8 cellular contexts compared by ENCODE assay signal in the genomic region with DNA sequence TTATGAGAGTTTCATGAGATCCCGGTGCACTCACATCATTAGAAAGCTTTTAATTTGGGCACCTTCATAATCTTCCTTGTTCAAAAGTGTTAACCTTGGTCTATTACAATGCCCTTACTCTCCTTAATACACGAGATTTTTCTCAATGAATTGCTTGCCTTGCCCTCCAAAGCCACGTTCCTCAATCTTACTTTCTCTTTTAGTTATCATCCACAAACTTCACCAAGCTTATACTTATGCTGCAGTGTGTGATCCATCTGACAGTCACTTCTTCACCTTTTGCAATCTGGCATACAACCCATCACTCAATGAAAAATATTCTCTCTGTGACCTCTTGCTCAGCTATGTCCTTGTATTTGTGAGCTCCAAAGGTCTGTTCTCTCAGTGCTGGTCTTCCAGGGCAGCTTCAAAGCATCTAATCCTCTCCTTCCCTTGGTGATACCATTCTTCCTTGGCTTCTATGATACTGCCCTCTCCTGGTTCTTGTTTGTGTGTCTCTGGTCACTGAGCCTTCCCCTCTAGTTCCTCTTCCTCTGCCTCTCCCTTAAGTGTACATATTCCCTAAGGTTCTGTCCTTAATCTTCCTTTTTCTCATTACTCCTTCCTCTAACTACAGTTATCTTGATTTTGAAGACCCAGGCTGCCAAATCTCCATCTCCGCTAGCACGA.
DNase-seq lines count a peak whose midpoint lies in the region; ATAC-seq and TF ChIP-seq lines count a peak whose summit lies in the region.

No MANE protein-coding gene starts in this region.

- H3K4me3 ChIP-seq in AG09309 (ENCODE audit: control insufficient read depth, low read depth, low read length) = peak overlapping the region; percentile 13; the same call in 1 of the 2 replicates

- DNase-seq in AG09309 (ENCODE audit: low read depth) = no peak
- peak; percentile 54 for DNase-seq in NCI-H82 (lab: John Stamatoyannopoulos, UW)
- DNase-seq in fibroblast of gingiva (ENCODE audit: low read depth) = peak; percentile 69
- peak; percentile 40 for DNase-seq in putamen (ENCODE audit: low spot score)
- no peak for DNase-seq in activated CD4-positive, alpha-beta memory T cell treated with anti-CD3 and anti-CD28 coated beads, Interleukin-2, amount 10 ng/mL, durations not matched to agents 7 days and 5 days
- DNase-seq in T-cell = no peak

- H3K4me1 Mint-ChIP-seq in activated CD4-positive, alpha-beta memory T cell treated with anti-CD3 and anti-CD28 coated beads, Interleukin-2, amount 10 ng/mL, durations not matched to agents 7 days and 5 days = no peaks in the 10 kb centered on the region
- peaks cover 0 to 3% (median 3%) of the 10 kb centered on the region in 3 donors for H3K4me1 Mint-ChIP-seq in T-cell

- peaks cover 6% of the 10 kb centered on the region for H3K9me3 Mint-ChIP-seq in activated CD4-positive, alpha-beta memory T cell treated with anti-CD3 and anti-CD28 coated beads, Interleukin-2, amount 10 ng/mL, durations not matched to agents 7 days and 5 days
- H3K9me3 Mint-ChIP-seq in T-cell = peaks cover 3 to 11% (median 7%) of the 10 kb centered on the region in 3 donors

- CTCF ChIA-PET in activated CD4-positive, alpha-beta memory T cell treated with anti-CD3 and anti-CD28 coated beads, Interleukin-2, amount 10 ng/mL, durations not matched to agents 7 days and 5 days (lab: Charles Lee) = no interaction called here
- CTCF ChIA-PET in T-cell (lab: Charles Lee) = interaction anchor here in 1 of 2 donors (0.8 kb wide), 1 partner anchor 19 kb away, joined by 3 read pairs; no protein-coding TSS in a partner anchor

- POLR2A ChIA-PET in activated CD4-positive, alpha-beta memory T cell treated with anti-CD3 and anti-CD28 coated beads, Interleukin-2, amount 10 ng/mL, durations not matched to agents 7 days and 5 days (lab: Charles Lee) = no interaction called here
- POLR2A ChIA-PET in T-cell (lab: Charles Lee) = no interaction called here

- TF ChIP-seq CTCF in AG09309 (IDR thresholded peaks at IDR 0.05; ENCODE audit: control insufficient read depth, insufficient read depth, low read depth, low read length, missing control alignments) = peak; percentile 71

- no peak overlapping the region for H3K27ac Mint-ChIP-seq in activated CD4-positive, alpha-beta memory T cell treated with anti-CD3 and anti-CD28 coated beads, Interleukin-2, amount 10 ng/mL, durations not matched to agents 7 days and 5 days
- H3K27ac Mint-ChIP-seq in T-cell = no peak overlapping the region

- H3K4me3 Mint-ChIP-seq in activated CD4-positive, alpha-beta memory T cell treated with anti-CD3 and anti-CD28 coated beads, Interleukin-2, amount 10 ng/mL, durations not matched to agents 7 days and 5 days = no peak overlapping the region
- H3K4me3 Mint-ChIP-seq in T-cell = no peak overlapping the region

- H3K27me3 Mint-ChIP-seq in activated CD4-positive, alpha-beta memory T cell treated with anti-CD3 and anti-CD28 coated beads, Interleukin-2, amount 10 ng/mL, durations not matched to agents 7 days and 5 days = peaks cover 7% of the 10 kb centered on the region
- H3K27me3 Mint-ChIP-seq in T-cell = peaks cover 6 to 21% of the 10 kb centered on the region in 2 donors

- H3K36me3 Mint-ChIP-seq in activated CD4-positive, alpha-beta memory T cell treated with anti-CD3 and anti-CD28 coated beads, Interleukin-2, amount 10 ng/mL, durations not matched to agents 7 days and 5 days (ENCODE audit: low read depth) = no peaks in the 10 kb centered on the region
- H3K36me3 Mint-ChIP-seq in T-cell = no peaks in the 10 kb centered on the region

- ATAC-seq in GM21390 (IDR thresholded peaks at IDR 0.05; ENCODE audit: unreplicated experiment) = peak; percentile 73
- no peak for ATAC-seq in T-cell (replicated peaks in 1 of 4)
- no peak for ATAC-seq in GM21786 (IDR thresholded peaks at IDR 0.05; ENCODE audit: unreplicated experiment)

Comparison
In these comparisons a context has a peak if more than half of its experiments do, and no peak if none do; other contexts are left out.
1. DNase-seq: peak in NCI-H82 (single experiment), fibroblast of gingiva (single experiment) and putamen (single experiment); none in AG09309 (single experiment), activated CD4-positive, alpha-beta memory T cell treated with anti-CD3 and anti-CD28 coated beads, Interleukin-2, amount 10 ng/mL, durations not matched to agents 7 days and 5 days (single experiment) and T-cell (0 of 34).